Comparison of ENCODE assay signal across 10 cellular contexts in genomic region chr6:156729248-156729647, GRCh38. TPM values are rescaled to one million over a fixed set of nuclear protein-coding genes. Genes with fewer than 3 reads are reported as not detected.
A peak's percentile ranks its signal among the peaks of the same experiment; 100 is the strongest.
DNase-seq lines count a peak whose midpoint lies in the region; ATAC-seq and TF ChIP-seq lines count a peak whose summit lies in the region.
"Had no signal": no experiment of that assay in that cellular context is flagged by ENCODE, and none has a peak within 500 bp of the region (broad histone marks: within the 10 kb centered on the region; RNA-seq: fewer than 3 reads in every experiment).

No MANE protein-coding gene starts in this region.

- ATAC-seq in GM18858 (IDR thresholded peaks at IDR 0.05; ENCODE audit: unreplicated experiment) (peak; percentile 47), HG03066 (IDR thresholded peaks at IDR 0.05; ENCODE audit: low read depth, unreplicated experiment) (peak; percentile 59), RWPE2 (ENCODE audit: low read depth) (peak; percentile 90), HG03520 (IDR thresholded peaks at IDR 0.05; ENCODE audit: unreplicated experiment) (no peak)

- no peaks in the 10 kb centered on the region for H3K9me3 ChIP-seq in RWPE2 (ENCODE audit: severe bottlenecking)

- H3K27ac ChIP-seq in RWPE2 (ENCODE audit: poor library complexity, severe bottlenecking): no peak overlapping the region

- no peak for TF ChIP-seq CTCF in RWPE2 (IDR thresholded peaks at IDR 0.05; ENCODE audit: poor library complexity, severe bottlenecking)
- no peak for TF ChIP-seq CTCF in kidney epithelial cell (IDR thresholded peaks at IDR 0.05; ENCODE audit: insufficient read depth, low read length, poor library complexity, severe bottlenecking)

- H3K4me1 ChIP-seq in RWPE2 (ENCODE audit: insufficient read depth, poor library complexity, severe bottlenecking): peaks cover 11% of the 10 kb centered on the region

- DNase-seq in RWPE2 (ENCODE audit: low spot score): no peak
- peak; percentile 50 for DNase-seq in kidney epithelial cell (ENCODE audit: low read depth)
- no peak for DNase-seq in NCI-H2196 treated with DMSO at 0.1 percent for 48 hours (lab: John Stamatoyannopoulos, UW; ENCODE audit: unreplicated experiment)
- DNase-seq in activated naive CD4-positive, alpha-beta T cell treated with Interleukin-2 at 50 U/mL for 16 hours: no peak
- DNase-seq in amygdala (lab: John Stamatoyannopoulos, UW): no peak
- DNase-seq: activated CD4-positive, alpha-beta T cell treated with anti-CD3 and anti-CD28 coated beads for 4 hours; DND-41 had no signal

- no peaks in the 10 kb centered on the region for H3K27me3 ChIP-seq in RWPE2 (ENCODE audit: insufficient read depth, poor library complexity, severe bottlenecking)
- H3K27me3 ChIP-seq in kidney epithelial cell (ENCODE audit: control insufficient read depth, insufficient read depth, low read length): no peaks in the 10 kb centered on the region

- H3K36me3 ChIP-seq in RWPE2 (ENCODE audit: low read depth): no peaks in the 10 kb centered on the region
- H3K36me3 ChIP-seq in kidney epithelial cell (ENCODE audit: control insufficient read depth, insufficient read depth, low read length): no peaks in the 10 kb centered on the region

- no peak overlapping the region for H3K4me3 ChIP-seq in RWPE2 (ENCODE audit: severe bottlenecking)
- H3K4me3 ChIP-seq in kidney epithelial cell (ENCODE audit: low read depth, low read length): no peak overlapping the region

RNA-seq across cellular contexts. Expression of gene ARID1B, which starts 47.9 kb away (rescaled TPM):
- 47.3 and 59.0 TPM in 2 replicates for total RNA-seq in kidney epithelial cell
